In the genomic region with DNA sequence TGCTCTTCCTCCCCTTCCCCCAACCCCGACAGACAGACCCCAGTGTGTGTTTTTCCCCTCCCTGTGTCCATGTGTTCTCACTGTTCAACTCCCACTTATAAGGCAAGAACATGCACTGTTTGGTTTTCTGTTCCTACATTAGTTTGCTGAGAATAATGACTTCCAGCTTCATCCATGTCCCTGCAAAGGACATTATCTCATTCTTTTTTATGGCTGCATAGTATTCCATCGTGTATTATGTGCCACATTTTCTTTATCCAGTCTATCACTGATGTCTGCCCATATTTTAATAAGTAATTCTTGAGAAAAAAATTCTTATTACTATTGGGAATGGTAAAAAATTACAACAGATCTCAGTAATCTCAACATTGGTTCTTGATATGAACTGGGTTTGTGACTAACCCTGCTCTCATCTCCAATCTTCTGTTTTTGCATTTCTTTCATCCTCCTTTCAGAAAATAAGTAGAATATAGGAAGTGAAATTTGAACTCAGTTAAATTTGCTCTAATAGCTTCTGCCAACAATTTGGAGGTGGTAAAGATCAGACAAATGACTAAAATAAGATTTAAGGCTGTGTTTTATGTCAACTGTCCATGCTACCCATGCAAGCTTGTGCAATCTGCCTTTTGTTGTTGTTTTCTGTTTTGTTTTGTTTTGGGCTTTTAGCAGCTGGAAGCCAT, we compare ENCODE assay signal across 11 cellular contexts.
"Had no signal": no experiment of that assay in that cellular context is flagged by ENCODE, and none has a peak within 500 bp of the region (broad histone marks: within the 10 kb centered on the region; RNA-seq: fewer than 3 reads in every experiment).

No MANE protein-coding gene starts in this region.

- H3K4me3 Mint-ChIP-seq: activated T-helper 17 cell treated with anti-CD3 and anti-CD28 coated beads, Interleukin-2, amount 50 U/mL, for 72 hours had no signal

- H3K27ac Mint-ChIP-seq: activated T-helper 17 cell treated with anti-CD3 and anti-CD28 coated beads, Interleukin-2, amount 50 U/mL, for 72 hours had no signal

- H3K9me3 ChIP-seq: ascending aorta, stomach had no signal

- H3K27me3 ChIP-seq: ascending aorta, dorsolateral prefrontal cortex, stomach had no signal

- H3K9me3 Mint-ChIP-seq: activated T-helper 17 cell treated with anti-CD3 and anti-CD28 coated beads, Interleukin-2, amount 50 U/mL, for 72 hours had no signal

- DNase-seq: activated CD4-positive, alpha-beta T cell treated with anti-CD3 and anti-CD28 coated beads, Interleukin-2, amount 50 U/mL, for 48 hours; dorsolateral prefrontal cortex; retina; stimulated activated CD4-positive, alpha-beta T cell treated with anti-CD3 and anti-CD28 coated beads, Interleukin-4, amount 100 ng/mL, for 1 hour; stimulated activated CD8-positive, alpha-beta memory T cell treated with anti-CD3 and anti-CD28 coated beads, Interleukin-4, amount 100 ng/mL, for 48 hours; stomach had no signal

- ATAC-seq: activated CD4-positive, CD25-positive, alpha-beta regulatory T cell treated with anti-CD3 and anti-CD28 coated beads, Interleukin-2, amount 50 U/mL, for 24 hours; activated T-helper 17 cell treated with anti-CD3 and anti-CD28 coated beads, Interleukin-2, amount 50 U/mL, for 72 hours had no signal

- H3K4me1 ChIP-seq: ascending aorta had no signal

- H3K27me3 Mint-ChIP-seq: activated T-helper 17 cell treated with anti-CD3 and anti-CD28 coated beads, Interleukin-2, amount 50 U/mL, for 72 hours had no signal

- H3K4me3 ChIP-seq: ascending aorta, dorsolateral prefrontal cortex, stomach had no signal

- H3K27ac ChIP-seq: ascending aorta had no signal

- FAIRE-seq: bronchial epithelial cell, urothelium cell line had no signal
